Comparison of ENCODE assay signal across 8 cellular contexts in the genomic region with DNA sequence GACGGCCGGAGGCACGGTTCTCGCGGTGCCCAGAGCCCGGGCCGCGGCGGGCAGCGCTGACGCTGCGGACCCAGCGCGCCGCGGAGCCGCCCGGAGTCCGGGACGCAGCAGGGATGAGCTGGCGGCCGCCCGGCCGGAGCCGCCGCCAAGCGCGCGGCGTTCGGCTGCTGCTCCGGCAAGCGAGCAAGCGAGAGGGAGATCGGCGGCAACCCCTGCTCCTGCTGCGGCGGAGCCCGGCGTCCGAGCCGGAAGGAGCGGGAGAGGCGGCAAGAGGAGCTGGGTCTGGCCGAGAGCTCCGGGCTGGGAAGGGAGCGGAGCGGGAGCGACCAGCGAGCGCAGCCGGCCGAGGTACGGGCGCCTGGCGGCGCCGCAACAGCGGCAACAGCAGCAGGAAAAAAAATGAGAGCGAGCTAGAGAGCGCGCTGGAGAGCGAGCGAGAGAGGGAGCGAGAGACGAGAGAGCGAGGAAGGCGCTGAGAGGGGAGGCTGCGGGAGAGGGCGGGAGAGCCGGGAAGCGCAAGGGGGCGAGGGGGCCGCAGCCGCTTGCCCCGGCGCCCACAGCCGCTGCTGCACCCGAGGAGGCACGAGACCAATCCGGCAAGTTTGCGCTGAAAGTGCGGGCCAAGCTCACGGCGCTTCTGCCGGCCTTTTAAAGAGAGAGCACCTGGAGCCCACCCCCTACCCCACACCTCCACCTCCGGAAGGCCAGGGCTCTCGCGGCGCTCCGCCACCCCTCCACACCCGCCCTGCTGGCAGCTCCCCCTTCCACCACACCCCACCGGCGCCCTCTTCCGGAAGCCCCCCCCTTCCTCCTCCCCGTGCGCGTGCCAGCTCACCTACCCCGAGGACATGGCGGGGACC. TPM values are rescaled to one million over a fixed set of nuclear protein-coding genes. Genes with fewer than 3 reads are reported as not detected.
DNase-seq lines count a peak whose midpoint lies in the region; ATAC-seq and TF ChIP-seq lines count a peak whose summit lies in the region.

No MANE protein-coding gene starts in this region.

- peak in 1 of 4 experiments; percentile 16 for TF ChIP-seq CTCF in prostate gland (IDR thresholded peaks at IDR 0.05)

- H3K4me3 ChIP-seq in prostate gland, result peak overlapping the region; percentile 28 to 31

- peak; percentile 43 for DNase-seq in DMS114 treated with DMSO at 0.1 percent for 48 hours (lab: John Stamatoyannopoulos, UW; ENCODE audit: unreplicated experiment)
- DNase-seq in NCI-H128 (lab: John Stamatoyannopoulos, UW; ENCODE audit: unreplicated experiment), result peak; percentile 39
- DNase-seq in activated gamma-delta T cell treated with anti-CD3 and anti-CD28 coated beads, Interleukin-2, amount 50 U/mL, for 16 hours (ENCODE audit: low read depth), result peak; percentile 31
- peak; percentile 36 for DNase-seq in glomerular visceral epithelial cell (ENCODE audit: extremely low spot score)
- no peak for DNase-seq in prostate gland (ENCODE audit: low spot score)
- DNase-seq in AML-193 (lab: John Stamatoyannopoulos, UW), result no peak
- DNase-seq in GOT3 (lab: John Stamatoyannopoulos, UW), result no peak

- H3K4me1 ChIP-seq in prostate gland (replicated peaks), result peaks cover 18% of the 10 kb centered on the region

- H3K9me3 ChIP-seq in prostate gland, result no peaks in the 10 kb centered on the region

- intact Hi-C loops in prostate gland (cut with DNase I), result no loop called here

- no peak for ATAC-seq in GM19023 (IDR thresholded peaks at IDR 0.05; ENCODE audit: unreplicated experiment)

- no peak for TF ChIP-seq POLR2A in prostate gland (IDR thresholded peaks at IDR 0.05)

- H3K36me3 ChIP-seq in prostate gland, result no peaks in the 10 kb centered on the region

- H3K27me3 ChIP-seq in prostate gland (replicated peaks; ENCODE audit: insufficient read depth), result peaks cover 4% of the 10 kb centered on the region

- H3K27ac ChIP-seq in prostate gland, result no peak overlapping the region

- WGBS in prostate gland, result 2% methylated on average over 69 of the region's 100 CpGs

RNA-seq across cellular contexts. Expression of gene GRM4, which starts 0.5 kb away (rescaled TPM):
- 1 to 10 TPM in 1 of 2 donors, not detected in 1; 4.4 TPM for total RNA-seq in prostate gland

Comparison
In these comparisons a context has a peak if more than half of its experiments do, and no peak if none do; other contexts are left out.
1. DNase-seq: peak in DMS114 treated with DMSO at 0.1 percent for 48 hours (single experiment), NCI-H128 (single experiment), activated gamma-delta T cell treated with anti-CD3 and anti-CD28 coated beads, Interleukin-2, amount 50 U/mL, for 16 hours (single experiment) and glomerular visceral epithelial cell (single experiment); none in prostate gland (single experiment), AML-193 (0 of 2) and GOT3 (single experiment).